8 cellular contexts compared by ENCODE assay signal in the genomic region with DNA sequence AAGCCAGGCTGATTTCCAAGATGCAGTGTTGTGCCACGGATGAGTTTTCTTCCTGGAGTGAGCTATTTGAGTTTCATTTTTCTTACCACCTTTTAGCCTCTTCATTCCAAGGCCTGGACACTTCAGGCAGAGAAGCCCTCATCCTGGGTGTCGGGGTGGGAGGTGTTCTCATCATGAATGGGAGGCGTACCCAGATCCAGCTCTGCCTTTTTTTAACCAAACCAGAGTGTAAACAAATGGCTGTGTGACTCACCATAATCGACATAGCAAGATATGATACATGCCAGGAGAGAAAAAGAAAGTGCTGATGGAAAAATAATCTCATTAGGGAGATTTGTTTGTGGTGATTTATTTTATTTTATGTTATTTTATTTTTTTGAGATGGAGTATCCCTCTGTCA.
DNase-seq lines count a peak whose midpoint lies in the region; ATAC-seq and TF ChIP-seq lines count a peak whose summit lies in the region.

No MANE protein-coding gene starts in this region.

- peak overlapping the region; percentile 77 to 89 (median 82) for H3K4me3 Mint-ChIP-seq in CD4-positive, alpha-beta memory T cell
- H3K4me3 Mint-ChIP-seq in activated B cell treated with CpG ODN at 0.5 μM for 24 hours: peak overlapping the region; percentile 44

- ATAC-seq in activated B cell treated with CpG ODN at 0.5 μM for 24 hours (ENCODE audit: low read depth) (no peak), esophagus mucosa (peak; percentile 75)

- TF ChIP-seq CTCF in activated B cell treated with CpG ODN at 0.5 μM for 24 hours (IDR thresholded peaks at IDR 0.05): no peak
- no peak for TF ChIP-seq CTCF in parathyroid adenoma (IDR thresholded peaks at IDR 0.05)

- H2AFZ ChIP-seq in parathyroid adenoma: peak overlapping the region; percentile 84

- H3K4me3 ChIP-seq in CD4-positive, alpha-beta memory T cell (ENCODE audit: low read length in 2 of 2): peak overlapping the region in 1 of 2 donors; percentile 36
- H3K4me3 ChIP-seq in parathyroid adenoma (ENCODE audit: low read depth, low read length): no peak overlapping the region

- TF ChIP-seq EP300 in Ishikawa (IDR thresholded peaks at IDR 0.05; ENCODE audit: borderline replicate concordance): no peak

- no peaks in the 10 kb centered on the region for H3K36me3 ChIP-seq in CD4-positive, alpha-beta memory T cell (ENCODE audit: insufficient read depth, low read length)
- no peaks in the 10 kb centered on the region for H3K36me3 ChIP-seq in parathyroid adenoma (ENCODE audit: control insufficient read depth, insufficient read depth, low read length)

- peaks cover 83% of the 10 kb centered on the region for H3K4me1 ChIP-seq in CD4-positive, alpha-beta memory T cell (ENCODE audit: insufficient read depth, low read length)
- peaks cover 17% of the 10 kb centered on the region for H3K4me1 ChIP-seq in parathyroid adenoma

- H3K36me3 Mint-ChIP-seq in CD4-positive, alpha-beta memory T cell: no peaks in the 10 kb centered on the region
- H3K36me3 Mint-ChIP-seq in activated B cell treated with CpG ODN at 0.5 μM for 24 hours (ENCODE audit: low read depth): no peaks in the 10 kb centered on the region

- H3K9ac ChIP-seq in parathyroid adenoma: no peak overlapping the region

- peaks cover 0 to 3% (median 0%) of the 10 kb centered on the region in 8 donors for H3K9me3 Mint-ChIP-seq in CD4-positive, alpha-beta memory T cell
- no peaks in the 10 kb centered on the region for H3K9me3 Mint-ChIP-seq in activated B cell treated with CpG ODN at 0.5 μM for 24 hours

- H3K27ac ChIP-seq in CD4-positive, alpha-beta memory T cell (ENCODE audit: low read depth, low read length): peak overlapping the region; percentile 73
- peak overlapping the region; percentile 17 for H3K27ac ChIP-seq in parathyroid adenoma

- H3K27me3 ChIP-seq in CD4-positive, alpha-beta memory T cell (ENCODE audit: insufficient read depth, low read length): no peaks in the 10 kb centered on the region
- no peaks in the 10 kb centered on the region for H3K27me3 ChIP-seq in parathyroid adenoma (ENCODE audit: control insufficient read depth, insufficient read depth, low read length)

- peak overlapping the region; percentile 29 for H3K4me2 ChIP-seq in parathyroid adenoma (ENCODE audit: low read length)

- POLR2A ChIA-PET in CD4-positive, alpha-beta memory T cell (lab: Charles Lee; ENCODE audit: partially characterized antibody): interaction anchor here (0.7 to 19.1 kb wide), 26 partner anchors 9 to 129 kb away, joined by 3 to 486 read pairs (median 14); a partner anchor contains a TSS
- POLR2A ChIA-PET in activated B cell treated with CpG ODN at 0.5 μM for 24 hours (lab: Charles Lee): interaction anchor here (0.6 to 11.4 kb wide), 20 partner anchors 12 to 109 kb away, joined by 3 to 301 read pairs (median 13); a partner anchor contains a TSS

- no peaks in the 10 kb centered on the region for H3K9me3 ChIP-seq in CD4-positive, alpha-beta memory T cell (ENCODE audit: control insufficient read depth in 1 of 2, low read length in 2 of 2)
- H3K9me3 ChIP-seq in parathyroid adenoma (ENCODE audit: control insufficient read depth, low read length): no peaks in the 10 kb centered on the region

- intact Hi-C loops in CD4-positive, alpha-beta memory T cell (cut with micrococcal nuclease): loop anchor here (1.0 kb wide), 1 partner anchor 9 kb away; no protein-coding TSS in a partner anchor
- intact Hi-C loops in activated B cell treated with CpG ODN at 0.5 μM for 24 hours (cut with micrococcal nuclease): loop anchor here (10.0 kb wide), 1 partner anchor 262 kb away; a partner anchor contains a TSS

- no peaks in the 10 kb centered on the region for H3K27me3 Mint-ChIP-seq in CD4-positive, alpha-beta memory T cell
- H3K27me3 Mint-ChIP-seq in activated B cell treated with CpG ODN at 0.5 μM for 24 hours: no peaks in the 10 kb centered on the region

- CTCF ChIA-PET in CD4-positive, alpha-beta memory T cell (lab: Charles Lee; ENCODE audit: partially characterized antibody): interaction anchor here (0.9 to 9.4 kb wide), 11 partner anchors 20 to 120 kb away, joined by 3 to 72 read pairs (median 13); a partner anchor contains a TSS
- CTCF ChIA-PET in activated B cell treated with CpG ODN at 0.5 μM for 24 hours (lab: Charles Lee): interaction anchor here (1.4 to 3.7 kb wide), 6 partner anchors 27 to 110 kb away, joined by 3 to 17 read pairs (median 14); a partner anchor contains a TSS

- H3K4me1 Mint-ChIP-seq in CD4-positive, alpha-beta memory T cell: peaks cover 56 to 86% (median 76%) of the 10 kb centered on the region in 4 donors
- H3K4me1 Mint-ChIP-seq in activated B cell treated with CpG ODN at 0.5 μM for 24 hours: peaks cover 80% of the 10 kb centered on the region

- no peaks in the 10 kb centered on the region for H3K79me2 ChIP-seq in parathyroid adenoma

- no peak for TF ChIP-seq RAD21 in Ishikawa (IDR thresholded peaks at IDR 0.05; ENCODE audit: low read depth)

- DNase-seq in CD4-positive, alpha-beta memory T cell: peak in 4 of 5 donors; percentile 30 to 78 (median 39)
- DNase-seq in activated B cell treated with CpG ODN at 0.5 μM for 24 hours (no peak), 8988T (no peak), NCI-H774 (lab: John Stamatoyannopoulos, UW) (no peak), cerebellar nuclear complex (lab: John Stamatoyannopoulos, UW) (no peak)

- peak overlapping the region; percentile 87 to 98 (median 96) for H3K27ac Mint-ChIP-seq in CD4-positive, alpha-beta memory T cell
- H3K27ac Mint-ChIP-seq in activated B cell treated with CpG ODN at 0.5 μM for 24 hours: peak overlapping the region; percentile 96

TF ChIP-seq in Ishikawa, 13 proteins besides CTCF, POLR2A, EP300 and RAD21:
- TF ChIP-seq, protein P1, sequence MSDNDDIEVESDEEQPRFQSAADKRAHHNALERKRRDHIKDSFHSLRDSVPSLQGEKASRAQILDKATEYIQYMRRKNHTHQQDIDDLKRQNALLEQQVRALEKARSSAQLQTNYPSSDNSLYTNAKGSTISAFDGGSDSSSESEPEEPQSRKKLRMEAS (IDR thresholded peaks at IDR 0.05): no peak
- 0 out of 2 replicates have a peak, but pooled peaks have one; percentile 26 for TF ChIP-seq TEAD4 (IDR thresholded peaks at IDR 0.05)
TF ChIP-seq in Ishikawa: peak in this region for 1.

Comparison
In these comparisons a context has a peak if more than half of its experiments do, and no peak if none do; other contexts are left out.
1. DNase-seq: peak in CD4-positive, alpha-beta memory T cell (4 of 5); none in activated B cell treated with CpG ODN at 0.5 μM for 24 hours (single experiment), 8988T (single experiment), NCI-H774 (single experiment) and cerebellar nuclear complex (0 of 2).